Comparison of ENCODE assay signal across 23 cellular contexts in genomic region chr2:207987025-207987716, GRCh38.
"Had no signal": no experiment of that assay in that cellular context is flagged by ENCODE, and none has a peak within 500 bp of the region (broad histone marks: within the 10 kb centered on the region; RNA-seq: fewer than 3 reads in every experiment).

No MANE protein-coding gene starts in this region.

- H3K4me3 ChIP-seq: lung, tibial artery had no signal

- H3K9me3 Mint-ChIP-seq: activated naive CD8-positive, alpha-beta T cell treated with anti-CD3 and anti-CD28 coated beads, Interleukin-2, amount 50 U/mL, for 24 hours; natural killer cell treated with Interleukin-12 subunit alpha and Interleukin-12 subunit beta and Interleukin-15 and Interleukin-18, amount 100 ng/mL, for 72 hours had no signal

- ATAC-seq: activated naive CD8-positive, alpha-beta T cell treated with anti-CD3 and anti-CD28 coated beads, Interleukin-2, amount 50 U/mL, for 24 hours; natural killer cell treated with Interleukin-12 subunit alpha and Interleukin-12 subunit beta and Interleukin-15 and Interleukin-18, amount 100 ng/mL, for 72 hours; stimulated activated naive CD8-positive, alpha-beta T cell treated with anti-CD3 and anti-CD28 coated beads, Interleukin-15, Interleukin-2, amounts not matched to agents 100 U/mL and 50 U/mL, for 24 hours had no signal

- H3K36me3 ChIP-seq: brain microvascular endothelial cell, neutrophil had no signal

- FAIRE-seq: colon, endometrium, keratinocyte, urothelium cell line had no signal

- DNase-seq: activated CD4-positive, alpha-beta T cell treated with anti-CD3 and anti-CD28 coated beads, Interleukin-2, amount 50 U/mL, for 4 hours; activated CD4-positive, CD25-positive, alpha-beta regulatory T cell treated with anti-CD3 and anti-CD28 coated beads, Interleukin-2, amount 50 U/mL, for 72 hours; activated naive CD4-positive, alpha-beta T cell; activated naive CD8-positive, alpha-beta T cell treated with anti-CD3 and anti-CD28 coated beads, Interleukin-2, amount 50 U/mL, for 24 hours; activated T-cell treated with anti-CD3 and anti-CD28 coated beads for 4 hours; anterior cingulate cortex; brain microvascular endothelial cell; central memory CD4-positive, alpha-beta T cell; erythroblast; foreskin melanocyte; hypothalamus; posterior cingulate gyrus; stimulated activated naive CD8-positive, alpha-beta T cell treated with anti-CD3 and anti-CD28 coated beads, Interleukin-15, Interleukin-2, amounts not matched to agents 100 U/mL and 50 U/mL, for 24 hours; substantia nigra; tibial artery had no signal

- H3K4me3 Mint-ChIP-seq: activated naive CD8-positive, alpha-beta T cell treated with anti-CD3 and anti-CD28 coated beads, Interleukin-2, amount 50 U/mL, for 24 hours; natural killer cell treated with Interleukin-12 subunit alpha and Interleukin-12 subunit beta and Interleukin-15 and Interleukin-18, amount 100 ng/mL, for 72 hours had no signal

- H3K27ac ChIP-seq: brain microvascular endothelial cell, neutrophil, tibial artery, VCaP had no signal

- H3K27me3 Mint-ChIP-seq: activated naive CD8-positive, alpha-beta T cell treated with anti-CD3 and anti-CD28 coated beads, Interleukin-2, amount 50 U/mL, for 24 hours; natural killer cell treated with Interleukin-12 subunit alpha and Interleukin-12 subunit beta and Interleukin-15 and Interleukin-18, amount 100 ng/mL, for 72 hours had no signal

- H3K9me3 ChIP-seq: neutrophil, tibial artery had no signal

- H3K36me3 Mint-ChIP-seq: natural killer cell treated with Interleukin-12 subunit alpha and Interleukin-12 subunit beta and Interleukin-15 and Interleukin-18, amount 100 ng/mL, for 72 hours had no signal

- H3K27ac Mint-ChIP-seq: activated naive CD8-positive, alpha-beta T cell treated with anti-CD3 and anti-CD28 coated beads, Interleukin-2, amount 50 U/mL, for 24 hours; natural killer cell treated with Interleukin-12 subunit alpha and Interleukin-12 subunit beta and Interleukin-15 and Interleukin-18, amount 100 ng/mL, for 72 hours had no signal

- H3K4me1 ChIP-seq: tibial artery had no signal

- H3K27me3 ChIP-seq: brain microvascular endothelial cell, neutrophil, tibial artery had no signal
